ENCODE assay signal across 8 cellular contexts in genomic region chr10:57579926-57580325, GRCh38.
DNase-seq lines count a peak whose midpoint lies in the region.

No MANE protein-coding gene starts in this region.

- DNase-seq in GM04503 (ENCODE audit: low read depth) = peak; percentile 3
- DNase-seq in HT1080 (ENCODE audit: low read depth) = peak; percentile 30
- DNase-seq in amniotic epithelial cell (ENCODE audit: low read depth) = peak; percentile 38
- DNase-seq in midbrain (lab: John Stamatoyannopoulos, UW) = peak; percentile 4
- DNase-seq in T-helper 9 cell = no peak
- DNase-seq in OCI-M2 (lab: John Stamatoyannopoulos, UW; ENCODE audit: unreplicated experiment) = no peak
- no peak for DNase-seq in DMS114 treated with DMSO at 0.1 percent for 48 hours (lab: John Stamatoyannopoulos, UW; ENCODE audit: unreplicated experiment)
- DNase-seq in mesenteric fat pad (ENCODE audit: low spot score) = no peak

Comparison
In these comparisons a context has a peak if more than half of its experiments do, and no peak if none do; other contexts are left out.
1. DNase-seq: peak in GM04503 (single experiment), HT1080 (single experiment), amniotic epithelial cell (single experiment) and midbrain (single experiment); none in T-helper 9 cell (single experiment), OCI-M2 (single experiment), DMS114 treated with DMSO at 0.1 percent for 48 hours (single experiment) and mesenteric fat pad (single experiment).